31 cellular contexts compared by ENCODE assay signal in the genomic region with DNA sequence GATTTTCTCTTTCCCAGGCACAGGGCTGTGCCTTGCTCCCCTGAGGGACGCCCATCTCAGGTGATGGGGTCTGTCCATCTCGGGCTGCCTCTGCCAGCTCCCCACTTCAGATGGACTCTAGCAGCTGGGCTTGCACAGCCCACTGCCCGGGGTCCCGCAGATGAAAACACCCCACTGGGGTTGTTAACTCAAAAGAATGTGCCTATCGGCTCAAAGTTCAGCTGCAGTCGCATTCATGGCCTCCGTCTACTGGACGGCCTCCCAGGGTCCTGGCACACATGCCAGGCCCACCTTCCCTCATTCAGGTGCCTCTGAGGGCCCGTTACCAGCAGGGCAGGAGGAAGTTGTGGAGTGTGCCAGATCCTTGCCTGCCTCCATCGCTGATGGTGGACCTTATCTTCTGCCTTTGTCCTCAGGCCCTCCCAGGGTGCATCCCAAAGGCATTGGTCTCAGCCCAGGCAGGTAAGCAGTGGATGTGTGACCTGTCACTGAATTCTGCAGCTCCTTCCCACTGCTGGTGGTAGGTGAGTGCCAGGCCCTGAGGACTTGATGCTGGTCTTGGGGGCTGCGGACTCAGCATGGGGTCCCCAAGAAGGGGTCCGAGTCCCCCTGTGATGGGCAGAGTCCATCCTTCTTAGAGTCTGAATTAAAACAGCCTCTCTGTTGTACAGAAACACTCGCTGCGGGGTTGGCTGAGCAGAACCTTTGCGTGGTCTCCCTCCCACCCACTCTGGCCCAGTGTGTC.
"Had no signal": no experiment of that assay in that cellular context is flagged by ENCODE, and none has a peak within 500 bp of the region (broad histone marks: within the 10 kb centered on the region; RNA-seq: fewer than 3 reads in every experiment).

No MANE protein-coding gene starts in this region.

- H3K4me3 Mint-ChIP-seq: activated CD4-positive, alpha-beta memory T cell treated with anti-CD3 and anti-CD28 coated beads for 36 hours; activated CD4-positive, alpha-beta T cell treated with anti-CD3 and anti-CD28 coated beads, Interleukin-2, amount 10 ng/mL, durations not matched to agents 7 days and 5 days; activated naive CD8-positive, alpha-beta T cell treated with anti-CD3 and anti-CD28 coated beads, Interleukin-2, amount 50 U/mL, for 24 hours; activated T-cell treated with anti-CD3 and anti-CD28 coated beads, Interleukin-2, amount 50 U/mL, for 4 hours; brain had no signal

- H3K4me3 ChIP-seq: MG63, SJCRH30 had no signal

- H3K27ac Mint-ChIP-seq: activated CD4-positive, alpha-beta memory T cell treated with anti-CD3 and anti-CD28 coated beads for 36 hours; activated CD4-positive, alpha-beta T cell treated with anti-CD3 and anti-CD28 coated beads, Interleukin-2, amount 10 ng/mL, durations not matched to agents 7 days and 5 days; activated naive CD4-positive, alpha-beta T cell treated with anti-CD3 and anti-CD28 coated beads, Interleukin-2, amount 50 U/mL, for 72 hours; activated naive CD8-positive, alpha-beta T cell treated with anti-CD3 and anti-CD28 coated beads, Interleukin-2, amount 50 U/mL, for 24 hours had no signal

- H3K36me3 ChIP-seq: MG63, SJCRH30 had no signal

- H3K9ac ChIP-seq: SK-N-SH had no signal

- H3K9me3 Mint-ChIP-seq: activated CD4-positive, alpha-beta memory T cell treated with anti-CD3 and anti-CD28 coated beads for 36 hours; activated CD4-positive, alpha-beta T cell treated with anti-CD3 and anti-CD28 coated beads, Interleukin-2, amount 10 ng/mL, durations not matched to agents 7 days and 5 days had no signal

- DNase-seq: activated CD4-positive, alpha-beta memory T cell treated with anti-CD3 and anti-CD28 coated beads for 36 hours; activated CD4-positive, alpha-beta T cell treated with anti-CD3 and anti-CD28 coated beads, Interleukin-2, amount 10 ng/mL, durations not matched to agents 7 days and 5 days; activated CD4-positive, CD25-positive, alpha-beta regulatory T cell; activated CD8-positive, alpha-beta memory T cell treated with anti-CD3 and anti-CD28 coated beads for 24 hours; activated effector memory CD4-positive, alpha-beta T cell treated with anti-CD3 and anti-CD28 coated beads, Interleukin-2, amount 50 U/mL, for 16 hours; activated naive CD4-positive, alpha-beta T cell treated with Interleukin-2 at 50 U/mL for 16 hours; activated naive CD8-positive, alpha-beta T cell treated with anti-CD3 and anti-CD28 coated beads, Interleukin-2, amount 50 U/mL, for 24 hours; activated T-cell treated with anti-CD3 and anti-CD28 coated beads, Interleukin-2, amount 50 U/mL, for 4 hours; amygdala; MG63; MV-4-11; NCI-H1092 treated with DMSO at 0.1 percent for 48 hours; NCI-H1417 treated with DMSO at 0.1 percent for 48 hours; NCI-H1694; NCI-H2029; NCI-H2107; NCI-H2171 treated with DMSO at 0.1 percent for 48 hours; NCI-H226; NCI-H526 treated with DMSO at 0.1 percent for 48 hours; NK-92 treated with Interleukin-12 subunit alpha and Interleukin-12 subunit beta, amount 100 ng/mL, for 24 hours; OCI-M1; Right ventricle myocardium superior; RPMI8226; SJCRH30; SK-N-SH; T-helper 1 cell had no signal

- H3K9me3 ChIP-seq: MG63, SJCRH30, SK-N-SH had no signal

- H3K27me3 ChIP-seq: MG63, SJCRH30 had no signal

- H3K36me3 Mint-ChIP-seq: activated CD4-positive, alpha-beta memory T cell treated with anti-CD3 and anti-CD28 coated beads for 36 hours; activated naive CD4-positive, alpha-beta T cell treated with anti-CD3 and anti-CD28 coated beads, Interleukin-2, amount 50 U/mL, for 72 hours; brain had no signal

- H3K4me1 Mint-ChIP-seq: activated CD4-positive, alpha-beta T cell treated with anti-CD3 and anti-CD28 coated beads, Interleukin-2, amount 10 ng/mL, durations not matched to agents 7 days and 5 days; activated naive CD8-positive, alpha-beta T cell treated with anti-CD3 and anti-CD28 coated beads, Interleukin-2, amount 50 U/mL, for 24 hours had no signal

- H3K4me2 ChIP-seq: SK-N-SH had no signal

- FAIRE-seq: astrocyte had no signal

- H3K27me3 Mint-ChIP-seq: activated CD4-positive, alpha-beta T cell treated with anti-CD3 and anti-CD28 coated beads, Interleukin-2, amount 10 ng/mL, durations not matched to agents 7 days and 5 days had no signal

- ATAC-seq: activated naive CD4-positive, alpha-beta T cell treated with anti-CD3 and anti-CD28 coated beads, Interleukin-2, amount 50 U/mL, for 72 hours; activated naive CD8-positive, alpha-beta T cell treated with anti-CD3 and anti-CD28 coated beads, Interleukin-2, amount 50 U/mL, for 24 hours; activated T-cell treated with anti-CD3 and anti-CD28 coated beads, Interleukin-2, amount 50 U/mL, for 4 hours; Panc1 had no signal

- H3K27ac ChIP-seq: SJCRH30, VCaP had no signal
